ENCODE assay signal across 11 cellular contexts in the genomic region with DNA sequence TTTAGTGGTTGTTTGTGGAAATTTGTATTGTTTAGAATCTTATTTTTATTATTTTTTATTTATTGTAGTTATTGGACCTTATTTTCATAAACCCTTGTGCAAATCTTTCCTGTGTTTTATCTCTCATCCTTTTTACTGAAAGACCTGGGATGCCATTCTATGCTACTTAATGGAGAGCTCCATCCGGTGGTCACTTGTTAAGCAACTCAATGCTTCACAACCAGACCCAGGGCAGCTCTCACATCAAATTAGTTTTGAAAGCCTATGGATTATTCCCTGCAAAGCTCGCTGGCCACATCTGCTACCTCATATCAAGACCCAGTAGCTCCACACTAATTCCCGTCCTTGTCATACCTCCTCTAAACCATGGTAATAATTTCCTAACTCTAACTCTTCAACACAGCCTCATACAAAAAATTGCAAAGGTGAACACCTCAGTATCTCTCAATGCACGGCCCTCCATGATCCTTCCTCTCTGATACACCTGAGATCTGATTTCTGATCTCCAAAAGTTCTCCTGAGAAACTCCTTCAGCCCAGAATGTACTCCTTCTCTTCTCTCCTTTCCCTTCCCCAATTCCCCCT.
DNase-seq lines count a peak whose midpoint lies in the region; ATAC-seq, FAIRE-seq and TF ChIP-seq lines count a peak whose summit lies in the region.
"Had no signal": no experiment of that assay in that cellular context is flagged by ENCODE, and none has a peak within 500 bp of the region (broad histone marks: within the 10 kb centered on the region; RNA-seq: fewer than 3 reads in every experiment).

No MANE protein-coding gene starts in this region.

- ATAC-seq in GM18505 (IDR thresholded peaks at IDR 0.05; ENCODE audit: unreplicated experiment), result no peak

- H3K4me2 ChIP-seq in SK-N-SH, result no peak overlapping the region

- peak; percentile 67 for TF ChIP-seq RAD21 in SK-N-SH (IDR thresholded peaks at IDR 0.05; ENCODE audit: low read length)

- no peak overlapping the region for H3K4me3 Mint-ChIP-seq in activated T-cell treated with anti-CD3 and anti-CD28 coated beads, Interleukin-2, amount 50 U/mL, for 24 hours
- no peak overlapping the region for H3K4me3 Mint-ChIP-seq in activated naive CD8-positive, alpha-beta T cell treated with anti-CD3 and anti-CD28 coated beads for 36 hours

- no peak overlapping the region for H3K27ac Mint-ChIP-seq in activated T-cell treated with anti-CD3 and anti-CD28 coated beads, Interleukin-2, amount 50 U/mL, for 24 hours
- H3K27ac Mint-ChIP-seq in activated naive CD8-positive, alpha-beta T cell treated with anti-CD3 and anti-CD28 coated beads for 36 hours, result no peak overlapping the region

- no peak overlapping the region for H3K27ac ChIP-seq in SK-N-SH (ENCODE audit: low read depth in 2 of 2, low read length in 1 of 2)
- H3K27ac ChIP-seq: adrenal gland had no signal

- H3K9me3 ChIP-seq in SK-N-SH, result no peaks in the 10 kb centered on the region
- H3K9me3 ChIP-seq: adrenal gland had no signal

- TF ChIP-seq CTCF in D721Med (IDR thresholded peaks at IDR 0.05; ENCODE audit: insufficient read depth, missing control alignments) (peak; percentile 72), NB4 (IDR thresholded peaks at IDR 0.05; ENCODE audit: low read depth, low read length) (no peak), SK-N-SH (IDR thresholded peaks at IDR 0.05) (peak; percentile 34), kidney epithelial cell (IDR thresholded peaks at IDR 0.05; ENCODE audit: insufficient read depth, low read length, poor library complexity, severe bottlenecking) (peak; percentile 31)

- no peaks in the 10 kb centered on the region for H3K4me1 Mint-ChIP-seq in activated T-cell treated with anti-CD3 and anti-CD28 coated beads, Interleukin-2, amount 50 U/mL, for 24 hours (ENCODE audit: low read depth)
- H3K4me1 Mint-ChIP-seq in activated naive CD8-positive, alpha-beta T cell treated with anti-CD3 and anti-CD28 coated beads for 36 hours, result no peaks in the 10 kb centered on the region

- H3K9me3 Mint-ChIP-seq in activated T-cell treated with anti-CD3 and anti-CD28 coated beads, Interleukin-2, amount 50 U/mL, for 24 hours, result no peaks in the 10 kb centered on the region
- H3K9me3 Mint-ChIP-seq in activated naive CD8-positive, alpha-beta T cell treated with anti-CD3 and anti-CD28 coated beads for 36 hours, result no peaks in the 10 kb centered on the region

- no peaks in the 10 kb centered on the region for H3K79me2 ChIP-seq in SK-N-SH (ENCODE audit: insufficient read depth)

- H3K27me3 ChIP-seq in SK-N-SH (ENCODE audit: insufficient read depth), result no peaks in the 10 kb centered on the region
- no peaks in the 10 kb centered on the region for H3K27me3 ChIP-seq in kidney epithelial cell (ENCODE audit: control insufficient read depth, insufficient read depth, low read length)
- H3K27me3 ChIP-seq: adrenal gland had no signal

- POLR2A ChIA-PET in SK-N-SH (lab: Yijun Ruan, JAX), result no interaction called here

- no peak overlapping the region for H3K9ac ChIP-seq in SK-N-SH

- H3K36me3 ChIP-seq in SK-N-SH (replicated peaks in 1 of 2; ENCODE audit: control insufficient read depth in 1 of 2, insufficient read depth in 2 of 2, low read length in 1 of 2), result peaks cover 0 to 3% of the 10 kb centered on the region in 2 experiments
- H3K36me3 ChIP-seq in kidney epithelial cell (ENCODE audit: control insufficient read depth, insufficient read depth, low read length), result no peaks in the 10 kb centered on the region
- H3K36me3 ChIP-seq: adrenal gland had no signal

- TF ChIP-seq EP300 in SK-N-SH (IDR thresholded peaks at IDR 0.05; ENCODE audit: borderline replicate concordance in 1 of 2, low read depth in 1 of 2, low read length in 1 of 2), result no peak

- no peaks in the 10 kb centered on the region for H3K27me3 Mint-ChIP-seq in activated T-cell treated with anti-CD3 and anti-CD28 coated beads, Interleukin-2, amount 50 U/mL, for 24 hours
- H3K27me3 Mint-ChIP-seq in activated naive CD8-positive, alpha-beta T cell treated with anti-CD3 and anti-CD28 coated beads for 36 hours, result no peaks in the 10 kb centered on the region

- WGBS in SK-N-SH (ENCODE audit: low lambda C conversion rate), result 25% methylated on average over 4 of the region's 4 CpGs

- H4K20me1 ChIP-seq in SK-N-SH (ENCODE audit: insufficient read depth), result no peaks in the 10 kb centered on the region

- TF ChIP-seq POLR2A in NB4 (IDR thresholded peaks at IDR 0.05; ENCODE audit: extremely low read depth, insufficient read length), result no peak
- no peak for TF ChIP-seq POLR2A in GM18505 (IDR thresholded peaks at IDR 0.05; ENCODE audit: borderline replicate concordance, extremely low read depth, insufficient read depth, insufficient read length)

- H3K9me2 ChIP-seq in SK-N-SH, result no peaks in the 10 kb centered on the region

- H3F3A ChIP-seq in SK-N-SH (replicated peaks; ENCODE audit: insufficient read depth), result no peaks in the 10 kb centered on the region

- DNase-seq in D721Med (ENCODE audit: insufficient read length, low spot score) (no peak), NB4 (ENCODE audit: low read depth) (peak; percentile 5), SK-N-SH (peak; percentile 5), kidney epithelial cell (ENCODE audit: low read depth) (no peak)
- DNase-seq in activated T-cell treated with anti-CD3 and anti-CD28 coated beads, Interleukin-2, amount 50 U/mL, for 24 hours, result no peak
- no peak for DNase-seq in activated naive CD8-positive, alpha-beta T cell treated with anti-CD3 and anti-CD28 coated beads for 36 hours
- no peak for DNase-seq in activated CD4-positive, alpha-beta T cell treated with anti-CD3 and anti-CD28 coated beads, Interleukin-2, amount 50 U/mL, for 48 hours
- DNase-seq: GF-D8, H7 had no signal

- H3K4me3 ChIP-seq in NB4 (ENCODE audit: low read depth, low read length) (no peak overlapping the region), SK-N-SH (ENCODE audit: low read depth in 2 of 2, low read length in 1 of 2) (no peak overlapping the region; a peak in 1 of 4 replicates), kidney epithelial cell (ENCODE audit: low read depth, low read length) (no peak overlapping the region)
- H3K4me3 ChIP-seq: adrenal gland had no signal

- no peaks in the 10 kb centered on the region; a peak in 1 of 4 replicates for H3K4me1 ChIP-seq in SK-N-SH (ENCODE audit: control insufficient read depth in 1 of 2, insufficient read depth in 2 of 2, low read depth in 1 of 2, low read length in 1 of 2)
- H3K4me1 ChIP-seq: adrenal gland had no signal

- no peaks in the 10 kb centered on the region for H3K36me3 Mint-ChIP-seq in activated T-cell treated with anti-CD3 and anti-CD28 coated beads, Interleukin-2, amount 50 U/mL, for 24 hours (ENCODE audit: low read depth)
- H3K36me3 Mint-ChIP-seq in activated naive CD8-positive, alpha-beta T cell treated with anti-CD3 and anti-CD28 coated beads for 36 hours, result no peaks in the 10 kb centered on the region

- FAIRE-seq in D721Med (lab: Jason Lieb, UNC), result no peak

- CTCF ChIA-PET in SK-N-SH (lab: Yijun Ruan, JAX), result interaction anchor here (0.6 to 4.9 kb wide), 8 partner anchors 8 to 272 kb away, joined by 3 to 51 read pairs (median 3); no protein-coding TSS in a partner anchor

- H2AFZ ChIP-seq in SK-N-SH (ENCODE audit: low read depth), result no peak overlapping the region

TF ChIP-seq in SK-N-SH, 30 proteins besides CTCF, POLR2A, EP300 and RAD21:
- TF ChIP-seq TCF12 (IDR thresholded peaks at IDR 0.05), result no peak
- peak; percentile 47; the same call in 1 of the 2 replicates for TF ChIP-seq SMC3 (IDR thresholded peaks at IDR 0.05; ENCODE audit: low read depth, low read length)

Comparison
In these comparisons a context has a peak if more than half of its experiments do, and no peak if none do; other contexts are left out.
1. DNase-seq: peak in NB4 (single experiment) and SK-N-SH (single experiment); none in D721Med (single experiment), kidney epithelial cell (single experiment), activated T-cell treated with anti-CD3 and anti-CD28 coated beads, Interleukin-2, amount 50 U/mL, for 24 hours (single experiment), activated naive CD8-positive, alpha-beta T cell treated with anti-CD3 and anti-CD28 coated beads for 36 hours (single experiment) and activated CD4-positive, alpha-beta T cell treated with anti-CD3 and anti-CD28 coated beads, Interleukin-2, amount 50 U/mL, for 48 hours (0 of 2).